In the genomic region with DNA sequence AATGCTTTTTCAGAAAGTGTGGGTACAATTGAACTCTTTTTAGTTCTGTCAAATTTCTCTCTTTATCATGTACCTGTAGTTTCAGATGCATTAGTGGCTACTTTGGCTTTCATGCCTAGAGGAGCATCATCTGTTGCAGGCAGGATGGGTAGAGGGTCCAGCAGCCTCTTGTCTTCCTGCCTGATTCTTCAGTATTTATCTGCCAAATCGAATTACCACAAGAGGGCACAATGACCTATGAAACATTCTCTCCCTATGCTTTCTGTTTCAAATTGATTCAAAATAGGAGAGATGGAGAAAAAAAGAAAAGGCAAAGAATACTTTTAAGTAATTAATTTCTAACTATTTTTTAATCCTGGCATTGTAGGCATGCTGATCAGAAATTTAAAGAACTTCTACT, we compare ENCODE assay signal across 8 cellular contexts.
A peak's percentile ranks its signal among the peaks of the same experiment; 100 is the strongest.
DNase-seq lines count a peak whose midpoint lies in the region; ATAC-seq and TF ChIP-seq lines count a peak whose summit lies in the region.

No MANE protein-coding gene starts in this region.

- no peak overlapping the region for H3K27ac ChIP-seq in 22Rv1

- DNase-seq in NCI-H2196 (lab: John Stamatoyannopoulos, UW; ENCODE audit: unreplicated experiment), result peak; percentile 4
- peak; percentile 17 to 34 for DNase-seq in dermis microvascular lymphatic vessel endothelial cell (ENCODE audit: low read depth in 2 of 2)
- DNase-seq in renal cortical epithelial cell (ENCODE audit: low read depth), result peak; percentile 51
- no peak for DNase-seq in stimulated activated CD4-positive, alpha-beta T cell treated with anti-CD3 and anti-CD28 coated beads, Interleukin-4, amount 100 ng/mL, for 1 hour
- DNase-seq in activated effector memory CD4-positive, alpha-beta T cell treated with Interleukin-2 at 50 U/mL for 16 hours, result no peak

- TF ChIP-seq CTCF in 22Rv1 (IDR thresholded peaks at IDR 0.05), result peak; percentile 67

- peak; percentile 77 for ATAC-seq in GM18502 (IDR thresholded peaks at IDR 0.05; ENCODE audit: poor library complexity, unreplicated experiment)
- ATAC-seq in HG02943 (IDR thresholded peaks at IDR 0.05; ENCODE audit: low read depth, unreplicated experiment), result peak; percentile 74

Comparison
In these comparisons a context has a peak if more than half of its experiments do, and no peak if none do; other contexts are left out.
1. DNase-seq: peak in NCI-H2196 (single experiment), dermis microvascular lymphatic vessel endothelial cell (2 of 2) and renal cortical epithelial cell (single experiment); none in stimulated activated CD4-positive, alpha-beta T cell treated with anti-CD3 and anti-CD28 coated beads, Interleukin-4, amount 100 ng/mL, for 1 hour (single experiment) and activated effector memory CD4-positive, alpha-beta T cell treated with Interleukin-2 at 50 U/mL for 16 hours (single experiment).